ENCODE assay signal across 18 cellular contexts in genomic region chr22:30333707-30334087, GRCh38.
"Had no signal": no experiment of that assay in that cellular context is flagged by ENCODE, and none has a peak within 500 bp of the region (broad histone marks: within the 10 kb centered on the region; RNA-seq: fewer than 3 reads in every experiment).

No MANE protein-coding gene starts in this region.

- H3K9me3 Mint-ChIP-seq: endodermal cell; immature natural killer cell; natural killer cell treated with Interleukin-12 subunit alpha and Interleukin-12 subunit beta and Interleukin-15 and Interleukin-18, amount 100 ng/mL, for 72 hours; WTC11 had no signal

- H3K27ac Mint-ChIP-seq: endodermal cell; natural killer cell treated with Interleukin-12 subunit alpha and Interleukin-12 subunit beta and Interleukin-15 and Interleukin-18, amount 100 ng/mL, for 72 hours; WTC11 had no signal

- H3K9me3 ChIP-seq: adrenal gland, gastrocnemius medialis, heart left ventricle, testis, upper lobe of right lung had no signal

- H3K4me3 Mint-ChIP-seq: endodermal cell; immature natural killer cell; natural killer cell treated with Interleukin-12 subunit alpha and Interleukin-12 subunit beta and Interleukin-15 and Interleukin-18, amount 100 ng/mL, for 72 hours; WTC11 had no signal

- H3K4me3 ChIP-seq: adrenal gland, cardiac muscle cell, dorsolateral prefrontal cortex, gastrocnemius medialis, heart left ventricle, testis, upper lobe of right lung had no signal

- H3K4me1 Mint-ChIP-seq: endodermal cell, immature natural killer cell, WTC11 had no signal

- ATAC-seq: gastrocnemius medialis; heart left ventricle; natural killer cell treated with Interleukin-12 subunit alpha and Interleukin-12 subunit beta and Interleukin-15 and Interleukin-18, amount 100 ng/mL, for 72 hours; WTC11 had no signal

- DNase-seq: activated CD8-positive, alpha-beta memory T cell treated with anti-CD3 and anti-CD28 coated beads, Interleukin-2, amount 50 U/mL, for 48 hours; activated effector memory CD4-positive, alpha-beta T cell treated with anti-CD3 and anti-CD28 coated beads, Interleukin-2, amount 50 U/mL, for 16 hours; adrenal gland; dorsolateral prefrontal cortex; endodermal cell; gastrocnemius medialis; heart left ventricle; immature natural killer cell; mesenchymal stem cell; SIG-M5; stimulated activated CD4-positive, alpha-beta T cell treated with anti-CD3 and anti-CD28 coated beads, Interleukin-12 subunit alpha, Interleukin-12 subunit beta, amount 100 ng/mL, for 4 hours; stimulated activated CD4-positive, alpha-beta T cell treated with anti-CD3 and anti-CD28 coated beads, Interleukin-2, amount 100 ng/mL, for 48 hours; stimulated activated naive CD4-positive, alpha-beta T cell treated with Interleukin-2 at 50 U/mL for 16 hours; testis; upper lobe of right lung had no signal

- H3K27me3 ChIP-seq: adrenal gland, cardiac muscle cell, dorsolateral prefrontal cortex, gastrocnemius medialis, heart left ventricle, testis, upper lobe of right lung had no signal

- H3K27ac ChIP-seq: adrenal gland, gastrocnemius medialis, heart left ventricle, testis, upper lobe of right lung had no signal

- H3K4me1 ChIP-seq: adrenal gland, testis, upper lobe of right lung had no signal

- H3K27me3 Mint-ChIP-seq: natural killer cell treated with Interleukin-12 subunit alpha and Interleukin-12 subunit beta and Interleukin-15 and Interleukin-18, amount 100 ng/mL, for 72 hours had no signal
